In genomic region chr16:15466886-15467781, GRCh38 we compare ENCODE assay signal across 13 cellular contexts. TPM values are rescaled to one million over a fixed set of nuclear protein-coding genes. Genes with fewer than 3 reads are reported as not detected.
DNase-seq lines count a peak whose midpoint lies in the region; ATAC-seq, FAIRE-seq and TF ChIP-seq lines count a peak whose summit lies in the region.
"Had no signal": no experiment of that assay in that cellular context is flagged by ENCODE, and none has a peak within 500 bp of the region (broad histone marks: within the 10 kb centered on the region; RNA-seq: fewer than 3 reads in every experiment).

No MANE protein-coding gene starts in this region.

- FAIRE-seq in urothelium cell line (lab: Jason Lieb, UNC) = no peak
- FAIRE-seq: frontal cortex had no signal

- peak; percentile 32 for ATAC-seq in left lung
- ATAC-seq in HG03175 (IDR thresholded peaks at IDR 0.05; ENCODE audit: unreplicated experiment) = no peak

- TF ChIP-seq CTCF in VCaP (conservative IDR thresholded peaks at IDR 0.05) (peak; percentile 67), left lung (IDR thresholded peaks at IDR 0.05) (no peak), right atrium auricular region (IDR thresholded peaks at IDR 0.05) (no peak)

- intact Hi-C loops in left lung (cut with DNase I) = no loop called here

- H3K27ac ChIP-seq in VCaP (no peak overlapping the region), left lung (no peak overlapping the region), right atrium auricular region (no peak overlapping the region)

- DNase-seq in Caki2 (ENCODE audit: low read depth) (peak; percentile 42), LHCN-M2 (ENCODE audit: low read depth) (peak; percentile 28), left lung (no peak), urothelium cell line (ENCODE audit: low spot score) (no peak), NCI-H2107 (lab: John Stamatoyannopoulos, UW) (no peak), right atrium auricular region (ENCODE audit: low spot score) (no peak)
- DNase-seq: activated CD4-positive, alpha-beta memory T cell treated with anti-CD3 and anti-CD28 coated beads, Interleukin-2, amount 10 ng/mL, durations not matched to agents 7 days and 5 days; amygdala; Right ventricle myocardium superior; stimulated activated naive CD4-positive, alpha-beta T cell treated with Interleukin-2 at 50 U/mL for 16 hours had no signal

- no peak overlapping the region for H3K4me3 ChIP-seq in left lung
- H3K4me3 ChIP-seq in right atrium auricular region = no peak overlapping the region

- in situ Hi-C loops in Caki2 (cut with HindIII; ENCODE audit: low pct_unique_long_range_greater_than_20kb, low sequenced_read_pairs) = no loop called here

- no peaks in the 10 kb centered on the region for H3K27me3 ChIP-seq in left lung
- H3K27me3 ChIP-seq in right atrium auricular region = no peaks in the 10 kb centered on the region

- peaks cover 0 to 8% of the 10 kb centered on the region in 2 donors for H3K9me3 ChIP-seq in left lung
- H3K9me3 ChIP-seq in right atrium auricular region = peaks cover 0 to 14% of the 10 kb centered on the region in 2 donors

- H3K4me1 ChIP-seq in left lung (no peaks in the 10 kb centered on the region), right atrium auricular region (no peaks in the 10 kb centered on the region)

- no peaks in the 10 kb centered on the region for H3K36me3 ChIP-seq in left lung
- H3K36me3 ChIP-seq in right atrium auricular region = no peaks in the 10 kb centered on the region

RNA-seq across cellular contexts. Expression of gene BMERB1, which starts 32.7 kb away (rescaled TPM):
- 39.7 and 68.5 TPM in 2 replicates for total RNA-seq in Caki2 (2014; rRNA removed; shearing (Covaris generic); ENCODE audit: low replicate concordance)
- total RNA-seq in LHCN-M2 (2014; rRNA removed) (36.1 and 45.1 TPM in 2 replicates), left lung (10 to 100 TPM; 12.0 to 12.9 TPM), right atrium auricular region (10 to 100 TPM; 55.0 to 55.3 TPM)
- polyA plus RNA-seq in LHCN-M2 (2012) = 24.3 TPM

Comparison
In these comparisons a context has a peak if more than half of its experiments do, and no peak if none do; other contexts are left out.
1. DNase-seq: peak in Caki2 (single experiment) and LHCN-M2 (single experiment); none in left lung (0 of 2), urothelium cell line (single experiment), NCI-H2107 (single experiment) and right atrium auricular region (single experiment).